ENCODE assay signal across 23 cellular contexts in genomic region chr4:148426643-148427042, GRCh38. TPM values are rescaled to one million over a fixed set of nuclear protein-coding genes. Genes with fewer than 3 reads are reported as not detected.
DNase-seq lines count a peak whose midpoint lies in the region; ATAC-seq and TF ChIP-seq lines count a peak whose summit lies in the region.
"Had no signal": no experiment of that assay in that cellular context is flagged by ENCODE, and none has a peak within 500 bp of the region (broad histone marks: within the 10 kb centered on the region; RNA-seq: fewer than 3 reads in every experiment).

No MANE protein-coding gene starts in this region.

- POLR2A ChIA-PET in CD8-positive, alpha-beta T cell (lab: Charles Lee), result no interaction called here

- peak; percentile 37 to 56; a peak in 3 of 4 replicates for TF ChIP-seq CTCF in GM23338 (conservative IDR thresholded peaks at IDR 0.05; ENCODE audit: low read depth in 2 of 2)
- peak; percentile 22; the same call in 1 of the 2 replicates for TF ChIP-seq CTCF in OCI-LY1 (IDR thresholded peaks at IDR 0.05; ENCODE audit: low read length)
- TF ChIP-seq CTCF in foreskin keratinocyte (conservative IDR thresholded peaks at IDR 0.05), result peak; percentile 13
- TF ChIP-seq CTCF in CD8-positive, alpha-beta T cell (IDR thresholded peaks at IDR 0.05), result no peak

- H3K27me3 ChIP-seq in GM23338 (ENCODE audit: insufficient read depth), result no peaks in the 10 kb centered on the region
- H3K27me3 ChIP-seq in OCI-LY1 (ENCODE audit: insufficient read depth, low read length), result no peaks in the 10 kb centered on the region
- H3K27me3 ChIP-seq in foreskin keratinocyte, result no peaks in the 10 kb centered on the region
- H3K27me3 ChIP-seq in CD8-positive, alpha-beta T cell (ENCODE audit: insufficient read depth, low read length), result no peaks in the 10 kb centered on the region
- H3K27me3 ChIP-seq: BLaER1 had no signal

- no peak overlapping the region for H3K9ac ChIP-seq in OCI-LY1 (ENCODE audit: low read length)
- H3K9ac ChIP-seq: BLaER1 had no signal

- peaks cover 50% of the 10 kb centered on the region for H3K4me1 Mint-ChIP-seq in activated T-cell treated with anti-CD3 and anti-CD28 coated beads, Interleukin-2, amount 50 U/mL, for 72 hours (ENCODE audit: low read depth)
- no peaks in the 10 kb centered on the region for H3K4me1 Mint-ChIP-seq in GM23338
- peaks cover 86% of the 10 kb centered on the region for H3K4me1 Mint-ChIP-seq in CD8-positive, alpha-beta T cell (ENCODE audit: low read depth)

- peak overlapping the region; percentile 35 for H3K27ac Mint-ChIP-seq in activated T-cell treated with anti-CD3 and anti-CD28 coated beads, Interleukin-2, amount 50 U/mL, for 72 hours
- no peak overlapping the region for H3K27ac Mint-ChIP-seq in GM23338
- H3K27ac Mint-ChIP-seq in CD8-positive, alpha-beta T cell, result no peak overlapping the region

- H3K4me2 ChIP-seq in GM23338 (no peak overlapping the region), OCI-LY1 (ENCODE audit: low read length) (no peak overlapping the region)
- H3K4me2 ChIP-seq: BLaER1 had no signal

- H2AFZ ChIP-seq in GM23338 (no peak overlapping the region), OCI-LY1 (ENCODE audit: low read length) (no peak overlapping the region)

- intact Hi-C loops in CD8-positive, alpha-beta T cell (cut with DNase I, micrococcal nuclease), result loop anchor here in 1 of 2 experiments (1.0 kb wide), 1 partner anchor 16 kb away; the partner anchor contains the start of gene NR3C2

- no peak for ATAC-seq in activated T-cell treated with anti-CD3 and anti-CD28 coated beads, Interleukin-2, amount 50 U/mL, for 72 hours (replicated peaks in 1 of 2)
- no peak for ATAC-seq in GM23338
- ATAC-seq in foreskin keratinocyte, result no peak
- no peak for ATAC-seq in CD8-positive, alpha-beta T cell
- ATAC-seq in GM19452 (IDR thresholded peaks at IDR 0.05; ENCODE audit: unreplicated experiment), result no peak
- ATAC-seq: K562, PC-3, Right ventricle myocardium inferior had no signal

- DNase-seq in activated T-cell treated with anti-CD3 and anti-CD28 coated beads, Interleukin-2, amount 50 U/mL, for 72 hours, result no peak
- DNase-seq in activated T-cell treated with anti-CD3 and anti-CD28 coated beads, Interleukin-2, amount 50 U/mL, for 1 hour, result no peak
- DNase-seq in GM23338 (ENCODE audit: low spot score) (peak; percentile 14), foreskin keratinocyte (no peak), NCI-H2171 treated with DMSO at 0.1 percent for 48 hours (lab: John Stamatoyannopoulos, UW) (no peak)
- no peak for DNase-seq in CD8-positive, alpha-beta T cell
- DNase-seq: CD4-positive, CD25-positive, alpha-beta regulatory T cell; DMS79; EL; GDM1; Kasumi-1; MG63; NCI-H2029 treated with DMSO at 0.1 percent for 48 hours; NCI-H226; NCI-H510A; NCI-H69; PC-3 had no signal

- H3K4me1 ChIP-seq in GM23338 (ENCODE audit: insufficient read depth), result no peaks in the 10 kb centered on the region; the same call in 1 of the 2 replicates
- H3K4me1 ChIP-seq in OCI-LY1 (ENCODE audit: insufficient read depth, low read length, severe bottlenecking), result peaks cover 59% of the 10 kb centered on the region
- no peaks in the 10 kb centered on the region for H3K4me1 ChIP-seq in foreskin keratinocyte
- H3K4me1 ChIP-seq in CD8-positive, alpha-beta T cell (ENCODE audit: insufficient read depth, low read length), result peaks cover 71% of the 10 kb centered on the region
- H3K4me1 ChIP-seq: SJSA1 had no signal

- H3F3A ChIP-seq in GM23338 (replicated peaks; ENCODE audit: low read depth) (no peaks in the 10 kb centered on the region), OCI-LY1 (ENCODE audit: insufficient read depth, low read length) (no peaks in the 10 kb centered on the region)

- no peaks in the 10 kb centered on the region for H3K9me3 ChIP-seq in OCI-LY1 (ENCODE audit: low read length)
- H3K9me3 ChIP-seq in CD8-positive, alpha-beta T cell (ENCODE audit: low read length), result no peaks in the 10 kb centered on the region
- H3K9me3 ChIP-seq: BLaER1, MG63, SJSA1 had no signal

- H3K36me3 Mint-ChIP-seq in activated T-cell treated with anti-CD3 and anti-CD28 coated beads, Interleukin-2, amount 50 U/mL, for 72 hours (ENCODE audit: insufficient read depth in 2 of 2), result no peaks in the 10 kb centered on the region
- no peaks in the 10 kb centered on the region for H3K36me3 Mint-ChIP-seq in GM23338 (ENCODE audit: low read depth)
- peaks cover 7% of the 10 kb centered on the region for H3K36me3 Mint-ChIP-seq in CD8-positive, alpha-beta T cell
- H3K36me3 Mint-ChIP-seq: CD4-positive, CD25-positive, alpha-beta regulatory T cell had no signal

- H3K4me3 ChIP-seq in GM23338, result no peak overlapping the region
- H3K4me3 ChIP-seq in OCI-LY1 (ENCODE audit: low read depth, low read length, poor library complexity, severe bottlenecking), result no peak overlapping the region
- H3K4me3 ChIP-seq in CD8-positive, alpha-beta T cell (ENCODE audit: low read depth, low read length), result no peak overlapping the region
- H3K4me3 ChIP-seq: BLaER1, K562, MG63, SJSA1 had no signal

- H3K27ac ChIP-seq in GM23338 (ENCODE audit: low read depth) (no peak overlapping the region), OCI-LY1 (ENCODE audit: low read depth, low read length, poor library complexity, severe bottlenecking) (no peak overlapping the region), foreskin keratinocyte (no peak overlapping the region)
- no peak overlapping the region for H3K27ac ChIP-seq in CD8-positive, alpha-beta T cell (ENCODE audit: low read depth, low read length)
- H3K27ac ChIP-seq: BLaER1, SJSA1 had no signal

- peaks cover 0 to 2% of the 10 kb centered on the region in 2 donors for H3K9me3 Mint-ChIP-seq in activated T-cell treated with anti-CD3 and anti-CD28 coated beads, Interleukin-2, amount 50 U/mL, for 72 hours
- no peaks in the 10 kb centered on the region for H3K9me3 Mint-ChIP-seq in GM23338
- H3K9me3 Mint-ChIP-seq in CD8-positive, alpha-beta T cell, result no peaks in the 10 kb centered on the region

- H3K4me3 Mint-ChIP-seq in activated T-cell treated with anti-CD3 and anti-CD28 coated beads, Interleukin-2, amount 50 U/mL, for 72 hours, result no peak overlapping the region
- no peak overlapping the region for H3K4me3 Mint-ChIP-seq in GM23338
- no peak overlapping the region for H3K4me3 Mint-ChIP-seq in CD8-positive, alpha-beta T cell

- H3K36me3 ChIP-seq in GM23338 (ENCODE audit: insufficient read depth), result no peaks in the 10 kb centered on the region
- H3K36me3 ChIP-seq in OCI-LY1 (ENCODE audit: insufficient read depth, low read length), result no peaks in the 10 kb centered on the region
- no peaks in the 10 kb centered on the region for H3K36me3 ChIP-seq in CD8-positive, alpha-beta T cell (ENCODE audit: insufficient read depth, low read length)
- H3K36me3 ChIP-seq: BLaER1, MG63, SJSA1 had no signal

- H3K27me3 Mint-ChIP-seq in activated T-cell treated with anti-CD3 and anti-CD28 coated beads, Interleukin-2, amount 50 U/mL, for 72 hours (ENCODE audit: low read depth), result no peaks in the 10 kb centered on the region
- peaks cover 3% of the 10 kb centered on the region for H3K27me3 Mint-ChIP-seq in GM23338 (ENCODE audit: insufficient read depth, low read depth, poor library complexity)
- no peaks in the 10 kb centered on the region for H3K27me3 Mint-ChIP-seq in CD8-positive, alpha-beta T cell (ENCODE audit: low read depth)

- no peaks in the 10 kb centered on the region; the same call in 1 of the 2 replicates for H3K79me2 ChIP-seq in GM23338 (replicated peaks; ENCODE audit: insufficient read depth)
- peaks cover 23% of the 10 kb centered on the region for H3K79me2 ChIP-seq in OCI-LY1 (ENCODE audit: insufficient read depth, low read length)

- H3K9me2 ChIP-seq in GM23338 (ENCODE audit: insufficient read depth), result peaks cover 3% of the 10 kb centered on the region; the same call in 1 of the 2 replicates
- H3K9me2 ChIP-seq in OCI-LY1 (ENCODE audit: low read depth, low read length), result no peaks in the 10 kb centered on the region

- H4K20me1 ChIP-seq in GM23338 (replicated peaks; ENCODE audit: insufficient read depth) (no peaks in the 10 kb centered on the region), OCI-LY1 (ENCODE audit: insufficient read depth, low read length) (no peaks in the 10 kb centered on the region)
- H4K20me1 ChIP-seq: BLaER1 had no signal

- CTCF ChIA-PET in CD8-positive, alpha-beta T cell (lab: Charles Lee), result no interaction called here

TF ChIP-seq in GM23338, 12 proteins besides CTCF, POLR2A, EP300 and RAD21 (continues in another document):
- no peak for TF ChIP-seq STAT1 (IDR thresholded peaks at IDR 0.05; ENCODE audit: unreplicated experiment)

RNA-seq across cellular contexts. Expression of gene NR3C2, which starts 15.6 kb away (rescaled TPM):
- total RNA-seq in activated T-cell treated with anti-CD3 and anti-CD28 coated beads, Interleukin-2, amount 50 U/mL, for 72 hours, result 1 to 10 TPM; 6.2 to 8.0 TPM
- 3.0 and 4.6 TPM in 2 replicates for total RNA-seq in GM23338 (2014; rRNA removed; shearing (Covaris generic))
- 1.1 and 1.2 TPM in 2 replicates for polyA plus RNA-seq in GM23338 (2016; fragmentation: Nextera tagmentation; extraction: Ambion mirVana)
- 0.07 and 0.24 TPM in 2 replicates for total RNA-seq in foreskin keratinocyte
- 0.03 and 0.04 TPM in 2 replicates for polyA plus RNA-seq in foreskin keratinocyte
- 10 to 100 TPM; 29.6 to 32.4 TPM for total RNA-seq in CD8-positive, alpha-beta T cell
